Comparison of ENCODE assay signal across 23 cellular contexts in genomic region chr12:55833056-55833455, GRCh38. TPM values are rescaled to one million over a fixed set of nuclear protein-coding genes. Genes with fewer than 3 reads are reported as not detected.
"Had no signal": no experiment of that assay in that cellular context is flagged by ENCODE, and none has a peak within 500 bp of the region (broad histone marks: within the 10 kb centered on the region; RNA-seq: fewer than 3 reads in every experiment).

No MANE protein-coding gene starts in this region.

- H3K36me3 ChIP-seq: ovary, prostate gland, thoracic aorta, upper lobe of right lung had no signal

- H3K27me3 ChIP-seq: body of pancreas, hepatocyte, left lung, ovary, upper lobe of right lung had no signal

- H3K9me3 ChIP-seq: body of pancreas, left lung, ovary, prostate gland, thoracic aorta, upper lobe of right lung had no signal

- ATAC-seq: activated T-cell treated with anti-CD3 and anti-CD28 coated beads, Interleukin-2, amount 50 U/mL, for 4 hours; body of pancreas; left lung; upper lobe of right lung had no signal

- H3K9me3 Mint-ChIP-seq: activated naive CD4-positive, alpha-beta T cell treated with anti-CD3 and anti-CD28 coated beads for 36 hours; activated T-cell treated with anti-CD3 and anti-CD28 coated beads, Interleukin-2, amount 50 U/mL, for 4 hours; activated T-helper 2 cell treated with anti-CD3 and anti-CD28 coated beads, Interferon-gamma antibody, Interleukin-2, Interleukin-4, amounts not matched to agents 10 μg/mL and 5 μg/mL and 100 μg/mL, durations not matched to agents 14 hours and 24 hours and 36 hours; immature natural killer cell; naive B cell had no signal

- H3K4me3 ChIP-seq: body of pancreas, hepatocyte, left lung, lung, ovary, prostate gland, thoracic aorta, upper lobe of right lung had no signal

- H3K4me3 Mint-ChIP-seq: activated naive CD4-positive, alpha-beta T cell treated with anti-CD3 and anti-CD28 coated beads for 36 hours; activated T-cell treated with anti-CD3 and anti-CD28 coated beads, Interleukin-2, amount 50 U/mL, for 4 hours had no signal

- H3K27ac ChIP-seq: body of pancreas, hepatocyte, left lung, ovary, prostate gland, thoracic aorta, upper lobe of right lung, VCaP had no signal

- H3K27ac Mint-ChIP-seq: activated naive CD4-positive, alpha-beta T cell treated with anti-CD3 and anti-CD28 coated beads for 36 hours; activated T-helper 2 cell treated with anti-CD3 and anti-CD28 coated beads, Interferon-gamma antibody, Interleukin-2, Interleukin-4, amounts not matched to agents 10 μg/mL and 5 μg/mL and 100 μg/mL, durations not matched to agents 14 hours and 24 hours and 36 hours had no signal

- DNase-seq: activated CD4-positive, CD25-positive, alpha-beta regulatory T cell treated with anti-CD3 and anti-CD28 coated beads, Interleukin-2, amount 50 U/mL, for 72 hours; activated naive CD4-positive, alpha-beta T cell treated with anti-CD3 and anti-CD28 coated beads for 36 hours; activated T-cell treated with anti-CD3 and anti-CD28 coated beads, Interleukin-2, amount 50 U/mL, for 4 hours; body of pancreas; caudate nucleus; dermis blood vessel endothelial cell; effector CD8-positive, alpha-beta T cell; erythroblast; foreskin melanocyte; immature natural killer cell; left lung; naive B cell; ovary; stimulated activated CD4-positive, alpha-beta T cell treated with anti-CD3 and anti-CD28 coated beads, Interleukin-4, amount 100 ng/mL, for 1 hour; stimulated activated naive CD4-positive, alpha-beta T cell; SW 1271; upper lobe of right lung had no signal

- H3K36me3 Mint-ChIP-seq: immature natural killer cell, naive B cell had no signal

RNA-seq across cellular contexts. Expression of gene MMP19, which starts 9.7 kb away (rescaled TPM):
- total RNA-seq: activated T-cell treated with anti-CD3 and anti-CD28 coated beads, Interleukin-2, amount 50 U/mL, for 4 hours; activated T-helper 2 cell treated with anti-CD3 and anti-CD28 coated beads, Interferon-gamma antibody, Interleukin-2, Interleukin-4, amounts not matched to agents 10 μg/mL and 5 μg/mL and 100 μg/mL, durations not matched to agents 14 hours and 24 hours and 36 hours had no signal
